Comparison of ENCODE assay signal across 8 cellular contexts in genomic region chr21:38853421-38853919, GRCh38. TPM values are rescaled to one million over a fixed set of nuclear protein-coding genes. Genes with fewer than 3 reads are reported as not detected.
DNase-seq lines count a peak whose midpoint lies in the region; ATAC-seq lines count a peak whose summit lies in the region.

No MANE protein-coding gene starts in this region.

- no peaks in the 10 kb centered on the region for H3K9me3 Mint-ChIP-seq in activated CD8-positive, alpha-beta memory T cell treated with anti-CD3 and anti-CD28 coated beads, Interleukin-2, amount 10 ng/mL, durations not matched to agents 7 days and 5 days (ENCODE audit: low read depth)

- H3K27ac Mint-ChIP-seq in activated CD8-positive, alpha-beta memory T cell treated with anti-CD3 and anti-CD28 coated beads, Interleukin-2, amount 10 ng/mL, durations not matched to agents 7 days and 5 days, result no peak overlapping the region

- H3K36me3 Mint-ChIP-seq in activated CD8-positive, alpha-beta memory T cell treated with anti-CD3 and anti-CD28 coated beads, Interleukin-2, amount 10 ng/mL, durations not matched to agents 7 days and 5 days, result no peaks in the 10 kb centered on the region

- no peak overlapping the region for H3K4me3 Mint-ChIP-seq in activated CD8-positive, alpha-beta memory T cell treated with anti-CD3 and anti-CD28 coated beads, Interleukin-2, amount 10 ng/mL, durations not matched to agents 7 days and 5 days

- peaks cover 6% of the 10 kb centered on the region for H3K27me3 Mint-ChIP-seq in activated CD8-positive, alpha-beta memory T cell treated with anti-CD3 and anti-CD28 coated beads, Interleukin-2, amount 10 ng/mL, durations not matched to agents 7 days and 5 days

- ATAC-seq in GM18858 (IDR thresholded peaks at IDR 0.05; ENCODE audit: unreplicated experiment), result peak; percentile 47
- peak; percentile 77 for ATAC-seq in HG03103 (IDR thresholded peaks at IDR 0.05; ENCODE audit: low read depth, unreplicated experiment)
- no peak for ATAC-seq in activated CD8-positive, alpha-beta memory T cell treated with anti-CD3 and anti-CD28 coated beads, Interleukin-2, amount 10 ng/mL, durations not matched to agents 7 days and 5 days

- no peaks in the 10 kb centered on the region for H3K4me1 Mint-ChIP-seq in activated CD8-positive, alpha-beta memory T cell treated with anti-CD3 and anti-CD28 coated beads, Interleukin-2, amount 10 ng/mL, durations not matched to agents 7 days and 5 days

- intact Hi-C loops in posterior vena cava (cut with DNase I), result no loop called here

- CTCF ChIA-PET in activated CD8-positive, alpha-beta memory T cell treated with anti-CD3 and anti-CD28 coated beads, Interleukin-2, amount 10 ng/mL, durations not matched to agents 7 days and 5 days (lab: Charles Lee), result no interaction called here

- DNase-seq in RPMI7951 (ENCODE audit: low read depth), result peak; percentile 95
- DNase-seq in iris pigment epithelial cell (ENCODE audit: low read depth), result peak; percentile 95
- no peak for DNase-seq in activated CD8-positive, alpha-beta memory T cell treated with anti-CD3 and anti-CD28 coated beads, Interleukin-2, amount 10 ng/mL, durations not matched to agents 7 days and 5 days
- DNase-seq in posterior vena cava (ENCODE audit: low spot score), result no peak
- DNase-seq in COR-L47 (lab: John Stamatoyannopoulos, UW), result no peak
- no peak for DNase-seq in NCI-H748 (lab: John Stamatoyannopoulos, UW; ENCODE audit: unreplicated experiment)

RNA-seq across cellular contexts. Expression of gene ETS2, which starts 47.7 kb away (rescaled TPM):
- total RNA-seq in RPMI7951 (2014; rRNA removed; shearing (Covaris generic)), result 16.0 and 16.1 TPM in 2 replicates
- 10 to 100 TPM; 13.0 to 33.5 TPM for total RNA-seq in activated CD8-positive, alpha-beta memory T cell treated with anti-CD3 and anti-CD28 coated beads, Interleukin-2, amount 10 ng/mL, durations not matched to agents 7 days and 5 days
- total RNA-seq in posterior vena cava, result 10 to 100 TPM; 87.3 to 92.3 TPM

Comparison
In these comparisons a context has a peak if more than half of its experiments do, and no peak if none do; other contexts are left out.
1. DNase-seq: peak in RPMI7951 (single experiment) and iris pigment epithelial cell (single experiment); none in activated CD8-positive, alpha-beta memory T cell treated with anti-CD3 and anti-CD28 coated beads, Interleukin-2, amount 10 ng/mL, durations not matched to agents 7 days and 5 days (single experiment), posterior vena cava (single experiment), COR-L47 (single experiment) and NCI-H748 (single experiment).